8 cellular contexts compared by ENCODE assay signal in the genomic region with DNA sequence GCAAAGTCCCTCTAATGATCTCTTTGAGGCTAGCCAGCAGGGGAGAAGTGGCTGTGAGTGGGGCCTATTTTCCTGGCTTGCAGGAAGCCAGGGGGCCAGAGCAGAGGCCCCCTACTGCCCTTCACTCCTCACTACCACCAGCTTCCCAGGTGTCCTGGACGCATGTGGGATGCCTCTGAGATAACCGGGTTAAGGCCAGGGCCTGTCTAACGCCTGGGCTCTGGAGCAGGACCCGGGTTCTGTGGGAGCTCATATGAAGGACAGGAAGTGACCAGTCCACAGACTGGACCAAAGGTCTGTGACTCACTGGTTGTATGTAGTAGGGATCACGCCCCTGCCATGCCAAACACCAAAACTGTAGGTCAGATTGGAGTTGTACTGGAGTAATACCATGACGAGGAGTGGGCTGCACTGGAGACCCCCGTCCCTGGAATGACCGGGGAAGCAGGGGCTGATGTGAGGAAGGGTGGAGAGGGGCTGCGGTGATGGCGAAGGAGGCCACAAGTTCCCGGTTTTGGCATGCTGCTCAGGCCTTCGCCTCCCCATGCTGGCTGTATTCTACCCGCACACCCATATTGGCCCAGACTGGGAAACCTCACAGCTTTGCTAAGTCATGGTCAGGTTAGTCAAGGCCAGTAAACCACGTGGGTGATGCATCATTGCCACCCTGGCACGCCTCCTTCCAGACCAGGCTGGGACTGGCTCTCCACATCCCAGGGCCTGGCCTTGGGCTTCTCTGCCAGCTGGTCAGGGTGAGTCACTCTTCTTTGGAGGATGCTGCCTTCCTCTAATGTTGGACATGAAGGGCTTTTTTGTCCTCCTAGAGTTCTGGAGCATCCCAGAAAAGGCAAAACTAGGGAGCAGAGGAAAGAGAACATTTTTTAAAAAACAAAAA. TPM values are rescaled to one million over a fixed set of nuclear protein-coding genes. Genes with fewer than 3 reads are reported as not detected.
DNase-seq lines count a peak whose midpoint lies in the region; ATAC-seq, FAIRE-seq and TF ChIP-seq lines count a peak whose summit lies in the region.

No MANE protein-coding gene starts in this region.

- no peaks in the 10 kb centered on the region for H3K4me1 ChIP-seq in GM12878 (ENCODE audit: control insufficient read depth, insufficient read depth, low read length)

- in situ Hi-C loops in GM12878 (cut with MboI): no loop called here

- H3K4me3 ChIP-seq in AG04449 (ENCODE audit: low read depth, low read length) (no peak overlapping the region), GM12878 (no peak overlapping the region)

- 64% methylated on average over 15 of the region's 15 CpGs for WGBS in GM12878 (ENCODE audit: insufficient coverage, insufficient replicate concordance, low lambda C conversion rate, missing lambda C conversion rate)

- H3K79me2 ChIP-seq in GM12878 (ENCODE audit: control insufficient read depth, insufficient read depth, low read length): no peaks in the 10 kb centered on the region

- BruUV-seq in GM12878 (replicated peaks; lab: Mats Ljungman, UMichigan): no TSS peak

- H2AFZ ChIP-seq in GM12878 (ENCODE audit: control insufficient read depth, low read depth, low read length): no peak overlapping the region

- no peak overlapping the region for H3K27ac ChIP-seq in GM12878 (ENCODE audit: control insufficient read depth, insufficient read depth)

- RAD21 ChIA-PET in GM12878 (lab: Charles Lee; ENCODE audit: unreplicated experiment): no interaction called here

- H3K4me2 ChIP-seq in GM12878 (ENCODE audit: control insufficient read depth, insufficient read depth): no peak overlapping the region

- no peak for TF ChIP-seq RAD21 in GM12878 (IDR thresholded peaks at IDR 0.05; ENCODE audit: insufficient read depth, low read depth, low read length)

- intact Hi-C loops in GM12878 (cut with micrococcal nuclease; ENCODE audit: unreplicated experiment): no loop called here

- peaks cover 0 to 4% of the 10 kb centered on the region in 2 experiments; a peak in 1 of 4 replicates for H3K27me3 ChIP-seq in GM12878 (replicated peaks in 1 of 2; ENCODE audit: control insufficient read depth in 2 of 2, insufficient read depth in 2 of 2, low read length in 1 of 2)

- H4K20me1 ChIP-seq in GM12878 (ENCODE audit: control insufficient read depth, insufficient read depth): no peaks in the 10 kb centered on the region

- POLR2A ChIA-PET in AG04449 (lab: Yijun Ruan, JAX): interaction anchor here (0.5 to 0.7 kb wide), 4 partner anchors 17 to 56 kb away, joined by 3 to 4 read pairs (median 3); no protein-coding TSS in a partner anchor
- POLR2A ChIA-PET in GM12878 (lab: Charles Lee): no interaction called here

- TF ChIP-seq EP300 in GM12878 (IDR thresholded peaks at IDR 0.05; ENCODE audit: borderline replicate concordance in 1 of 2, control insufficient read depth in 1 of 2, low read depth in 2 of 2, low read length in 2 of 2): no peak

- no peak for TF ChIP-seq POLR2A in GM12878 (IDR thresholded peaks at IDR 0.05; ENCODE audit: low read depth, low read length)

- no peak for TF ChIP-seq CTCF in AG04449 (IDR thresholded peaks at IDR 0.05; ENCODE audit: insufficient read depth, low read length, missing control alignments)
- no peak for TF ChIP-seq CTCF in GM12878 (IDR thresholded peaks at IDR 0.05 in 2 of 3, conservative IDR thresholded peaks at IDR 0.05 in 1 of 3; ENCODE audit: control insufficient read depth in 2 of 3, extremely low read depth in 1 of 3, insufficient read depth in 1 of 3, low read depth in 3 of 3, low read length in 3 of 3)

- SMC1A ChIA-PET in GM12878 (lab: Charles Lee; ENCODE audit: uncharacterized antibody, unreplicated experiment): interaction anchor here (0.9 to 3.0 kb wide), 5 partner anchors 8 to 35 kb away, joined by 3 to 12 read pairs (median 5); no protein-coding TSS in a partner anchor

- no peaks in the 10 kb centered on the region for H3K36me3 ChIP-seq in GM12878 (ENCODE audit: control insufficient read depth in 2 of 2, insufficient read depth in 2 of 2, low read length in 1 of 2)

- H3K9ac ChIP-seq in GM12878 (ENCODE audit: control insufficient read depth, insufficient read depth, low read length): no peak overlapping the region

- no peaks in the 10 kb centered on the region for H3K9me3 ChIP-seq in GM12878 (replicated peaks; ENCODE audit: control insufficient read depth, insufficient read depth, low read length)

- peak; percentile 85 for FAIRE-seq in HTR-8/SVneo (lab: Jason Lieb, UNC)
- no peak for FAIRE-seq in GM12878 (lab: Jason Lieb, UNC)

- DNase-seq in AG04449 (ENCODE audit: low read depth, low spot score) (peak; percentile 92), HTR-8/SVneo (ENCODE audit: insufficient read length, low spot score) (peak; percentile 89), GM12878 (ENCODE audit: low read depth, low spot score) (no peak), left kidney (ENCODE audit: low read depth, low spot score) (peak; percentile 17), NCI-H1105 (lab: John Stamatoyannopoulos, UW) (no peak), T-helper 1 cell (no peak)

- CTCF ChIA-PET in AG04449 (lab: Yijun Ruan, JAX) (interaction anchor here (0.5 to 3.2 kb wide), 3 partner anchors 10 to 54 kb away, joined by 3 to 15 read pairs (median 4); no protein-coding TSS in a partner anchor), GM12878 (lab: Yijun Ruan, JAX) (interaction anchor here (1.8 kb wide), 1 partner anchor 9 kb away, joined by 7 read pairs; no protein-coding TSS in a partner anchor)

- ATAC-seq in GM12878: peak; percentile 43; the same call in 2 of the 3 replicates
- no peak for ATAC-seq in HG03439 (IDR thresholded peaks at IDR 0.05; ENCODE audit: unreplicated experiment)
- no peak for ATAC-seq in GM19452 (IDR thresholded peaks at IDR 0.05; ENCODE audit: unreplicated experiment)

TF ChIP-seq in GM12878, 131 proteins besides CTCF, POLR2A, EP300 and RAD21 (continues in another document):
- no peak for TF ChIP-seq CBFB (IDR thresholded peaks at IDR 0.05; ENCODE audit: low read depth)
- TF ChIP-seq SRF (IDR thresholded peaks at IDR 0.05; ENCODE audit: low read depth in 2 of 2, low read length in 2 of 2): no peak
- no peak for TF ChIP-seq RAD51 (IDR thresholded peaks at IDR 0.05)
- TF ChIP-seq, protein P1, sequence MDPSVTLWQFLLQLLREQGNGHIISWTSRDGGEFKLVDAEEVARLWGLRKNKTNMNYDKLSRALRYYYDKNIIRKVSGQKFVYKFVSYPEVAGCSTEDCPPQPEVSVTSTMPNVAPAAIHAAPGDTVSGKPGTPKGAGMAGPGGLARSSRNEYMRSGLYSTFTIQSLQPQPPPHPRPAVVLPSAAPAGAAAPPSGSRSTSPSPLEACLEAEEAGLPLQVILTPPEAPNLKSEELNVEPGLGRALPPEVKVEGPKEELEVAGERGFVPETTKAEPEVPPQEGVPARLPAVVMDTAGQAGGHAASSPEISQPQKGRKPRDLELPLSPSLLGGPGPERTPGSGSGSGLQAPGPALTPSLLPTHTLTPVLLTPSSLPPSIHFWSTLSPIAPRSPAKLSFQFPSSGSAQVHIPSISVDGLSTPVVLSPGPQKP (IDR thresholded peaks at IDR 0.05; ENCODE audit: low read depth, low read length): no peak
- no peak for TF ChIP-seq HCFC1 (IDR thresholded peaks at IDR 0.05; ENCODE audit: low read length)
- TF ChIP-seq EED (IDR thresholded peaks at IDR 0.05; ENCODE audit: low read depth): no peak
- TF ChIP-seq ZNF622 (IDR thresholded peaks at IDR 0.05): no peak
- no peak for TF ChIP-seq JUNB (IDR thresholded peaks at IDR 0.05)
- no peak for TF ChIP-seq JUND (IDR thresholded peaks at IDR 0.05; ENCODE audit: low read depth, low read length)
- TF ChIP-seq PAX8 (IDR thresholded peaks at IDR 0.05): no peak
- TF ChIP-seq CREM (IDR thresholded peaks at IDR 0.05; ENCODE audit: low read depth): no peak
- no peak for TF ChIP-seq NR2C2 (IDR thresholded peaks at IDR 0.05; ENCODE audit: borderline replicate concordance, control insufficient read depth, insufficient read length, low read depth)
- no peak for TF ChIP-seq KDM1A (IDR thresholded peaks at IDR 0.05; ENCODE audit: borderline replicate concordance)
- TF ChIP-seq TCF7 (IDR thresholded peaks at IDR 0.05; ENCODE audit: borderline replicate concordance): no peak

RNA-seq across cellular contexts. Expression of a gene that starts 47.1 kb away (rescaled TPM):
- total RNA-seq in GM12878 (2013; cell fraction: nucleolus; rRNA removed): 48.5 and 48.6 TPM in 2 replicates
- total RNA-seq in GM12878 (2014; rRNA removed) (139 and 176 TPM in 2 replicates), GM12878 (2014; rRNA removed; fragmentation: Illumina TruSeq; extraction: Trizol) (102 and 105 TPM in 2 replicates), GM12878 (2021) (81.7 and 82.4 TPM in 2 replicates)
- 55.1 TPM for polyA plus RNA-seq in GM12878 (2011; ENCODE audit: low read depth)
- polyA plus RNA-seq in GM12878 (2011; rRNA removed) (131 and 151 TPM in 2 replicates), GM12878 (2014; fragmentation: Illumina TruSeq; extraction: Trizol) (129 and 150 TPM in 2 replicates), GM12878 (2014; fragmentation: Nextera tagmentation; extraction: Ambion mirVana) (10 to 100 TPM; 53.0 to 69.1 TPM), GM12878 (2014; rRNA removed) (141 and 157 TPM in 2 replicates), GM12878 (2016; fragmentation: Nextera tagmentation; extraction: Ambion mirVana) (100 to 1,000 TPM; 183 to 185 TPM)
- polyA plus RNA-seq in GM12878 (2011; cell fraction: cytosol; rRNA removed): 99.3 and 105 TPM in 2 replicates
- 32.1 and 46.0 TPM in 2 replicates for polyA plus RNA-seq in GM12878 (2011; cell fraction: nucleus; rRNA removed)
- polyA plus RNA-seq in GM12878 (2012): 72.7 and 77.3 TPM in 2 replicates
- polyA minus RNA-seq in GM12878 (2011; rRNA and poly(A)+ RNA removed): 38.9 and 49.5 TPM in 2 replicates
- polyA minus RNA-seq in GM12878 (2011; cell fraction: cytosol; rRNA and poly(A)+ RNA removed): 17.6 and 21.7 TPM in 2 replicates
- 10.4 and 10.6 TPM in 2 replicates for polyA minus RNA-seq in GM12878 (2011; cell fraction: nucleus; rRNA and poly(A)+ RNA removed)

RNA-seq across cellular contexts. Expression of a gene that starts 54.0 kb away (rescaled TPM):
- 68.2 and 72.6 TPM in 2 replicates for total RNA-seq in GM12878 (2013; cell fraction: nucleolus; rRNA removed)
- total RNA-seq in GM12878 (2014; rRNA removed): 493 and 526 TPM in 2 replicates
- 470 and 509 TPM in 2 replicates for total RNA-seq in GM12878 (2014; rRNA removed; fragmentation: Illumina TruSeq; extraction: Trizol)
- total RNA-seq in GM12878 (2021): 389 and 402 TPM in 2 replicates
- 175 TPM for polyA plus RNA-seq in GM12878 (2011; ENCODE audit: low read depth)
- polyA plus RNA-seq in GM12878 (2011; rRNA removed): 565 and 738 TPM in 2 replicates
- polyA plus RNA-seq in GM12878 (2011; cell fraction: cytosol; rRNA removed): 683 and 744 TPM in 2 replicates
- polyA plus RNA-seq in GM12878 (2011; cell fraction: nucleus; rRNA removed): 317 and 447 TPM in 2 replicates
- polyA plus RNA-seq in GM12878 (2012): 215 and 236 TPM in 2 replicates
- polyA plus RNA-seq in GM12878 (2014; fragmentation: Illumina TruSeq; extraction: Trizol): 459 and 487 TPM in 2 replicates
- 100 to 1,000 TPM; 651 to 694 TPM for polyA plus RNA-seq in GM12878 (2014; fragmentation: Nextera tagmentation; extraction: Ambion mirVana)
- polyA plus RNA-seq in GM12878 (2014; rRNA removed): 464 and 516 TPM in 2 replicates
- 100 to 1,000 TPM; 568 to 618 TPM for polyA plus RNA-seq in GM12878 (2016; fragmentation: Nextera tagmentation; extraction: Ambion mirVana)
- polyA minus RNA-seq in GM12878 (2011; rRNA and poly(A)+ RNA removed): 328 and 409 TPM in 2 replicates
- 236 and 284 TPM in 2 replicates for polyA minus RNA-seq in GM12878 (2011; cell fraction: cytosol; rRNA and poly(A)+ RNA removed)
- 83.2 and 141 TPM in 2 replicates for polyA minus RNA-seq in GM12878 (2011; cell fraction: nucleus; rRNA and poly(A)+ RNA removed)

Comparison
In these comparisons a context has a peak if more than half of its experiments do, and no peak if none do; other contexts are left out.
1. DNase-seq: peak in AG04449 (single experiment), HTR-8/SVneo (single experiment) and left kidney (single experiment); none in GM12878 (single experiment), NCI-H1105 (single experiment) and T-helper 1 cell (0 of 5).